12 cellular contexts compared by ENCODE assay signal in genomic region chr9:121120386-121120785, GRCh38. TPM values are rescaled to one million over a fixed set of nuclear protein-coding genes. Genes with fewer than 3 reads are reported as not detected.
A peak's percentile ranks its signal among the peaks of the same experiment; 100 is the strongest.
DNase-seq lines count a peak whose midpoint lies in the region; ATAC-seq, FAIRE-seq and TF ChIP-seq lines count a peak whose summit lies in the region.
"Had no signal": no experiment of that assay in that cellular context is flagged by ENCODE, and none has a peak within 500 bp of the region (broad histone marks: within the 10 kb centered on the region; RNA-seq: fewer than 3 reads in every experiment).

No MANE protein-coding gene starts in this region.

- H3K4me1 Mint-ChIP-seq in activated CD4-positive, alpha-beta T cell treated with anti-CD3 and anti-CD28 coated beads for 36 hours, result peaks cover 47% of the 10 kb centered on the region
- peaks cover 48% of the 10 kb centered on the region for H3K4me1 Mint-ChIP-seq in activated naive CD8-positive, alpha-beta T cell (ENCODE audit: low read depth)
- peaks cover 24% of the 10 kb centered on the region for H3K4me1 Mint-ChIP-seq in neural crest cell

- no peaks in the 10 kb centered on the region for H3K36me3 ChIP-seq in pancreas
- H3K36me3 ChIP-seq: adrenal gland had no signal

- H3K27ac ChIP-seq in pancreas, result no peak overlapping the region

- WGBS in pancreas, 2 donors, result 88 to 100% methylated on average over 2 of the region's 2 CpGs

- H3K36me3 Mint-ChIP-seq in activated CD4-positive, alpha-beta T cell treated with anti-CD3 and anti-CD28 coated beads for 36 hours (ENCODE audit: low read depth), result peaks cover 41% of the 10 kb centered on the region
- H3K36me3 Mint-ChIP-seq in activated naive CD8-positive, alpha-beta T cell, result peaks cover 5% of the 10 kb centered on the region
- no peaks in the 10 kb centered on the region for H3K36me3 Mint-ChIP-seq in neural crest cell (ENCODE audit: low read depth)

- POLR2A ChIA-PET in activated CD4-positive, alpha-beta T cell treated with anti-CD3 and anti-CD28 coated beads for 36 hours (lab: Charles Lee), result interaction anchor here (1.7 kb wide), 1 partner anchor 65 kb away, joined by 4 read pairs; no protein-coding TSS in a partner anchor

- peaks cover 0 to 11% (median 0%) of the 10 kb centered on the region in 3 donors for H3K4me1 ChIP-seq in pancreas

- no peak for FAIRE-seq in pancreas (lab: Jason Lieb, UNC)
- FAIRE-seq: colon had no signal

- no peak for ATAC-seq in activated CD4-positive, alpha-beta T cell treated with anti-CD3 and anti-CD28 coated beads for 36 hours
- ATAC-seq in pancreas, result no peak

- H3K27me3 ChIP-seq in pancreas, result no peaks in the 10 kb centered on the region
- H3K27me3 ChIP-seq: adrenal gland had no signal

- CTCF ChIA-PET in activated CD4-positive, alpha-beta T cell treated with anti-CD3 and anti-CD28 coated beads for 36 hours (lab: Charles Lee), result interaction anchor here (0.8 to 2.1 kb wide), 9 partner anchors 9 to 275 kb away, joined by 3 to 10 read pairs (median 4); no protein-coding TSS in a partner anchor

- intact Hi-C loops in activated CD4-positive, alpha-beta T cell treated with anti-CD3 and anti-CD28 coated beads for 36 hours (cut with DNase I, micrococcal nuclease), result loop anchor here (2.0 to 5.0 kb wide), 4 partner anchors 82 to 328 kb away; partner anchors contain the start of genes FBXW2 (in 1 of the 2), PSMD5 (in 1 of the 2) and RAB14 (in 1 of the 2)
- intact Hi-C loops in pancreas (cut with DNase I), result no loop called here

- TF ChIP-seq CTCF in neural crest cell (conservative IDR thresholded peaks at IDR 0.05), result no peak
- TF ChIP-seq CTCF in pancreas (IDR thresholded peaks at IDR 0.05), result no peak

- no peaks in the 10 kb centered on the region for H3K27me3 Mint-ChIP-seq in activated CD4-positive, alpha-beta T cell treated with anti-CD3 and anti-CD28 coated beads for 36 hours
- H3K27me3 Mint-ChIP-seq in activated naive CD8-positive, alpha-beta T cell, result no peaks in the 10 kb centered on the region
- no peaks in the 10 kb centered on the region for H3K27me3 Mint-ChIP-seq in neural crest cell (ENCODE audit: low read depth)

- no peak overlapping the region for H3K4me3 Mint-ChIP-seq in activated CD4-positive, alpha-beta T cell treated with anti-CD3 and anti-CD28 coated beads for 36 hours
- H3K4me3 Mint-ChIP-seq in activated naive CD8-positive, alpha-beta T cell, result peak overlapping the region; percentile 8
- H3K4me3 Mint-ChIP-seq in neural crest cell, result peak overlapping the region; percentile 22

- H3K9me3 Mint-ChIP-seq in activated CD4-positive, alpha-beta T cell treated with anti-CD3 and anti-CD28 coated beads for 36 hours (ENCODE audit: low read depth), result no peaks in the 10 kb centered on the region
- no peaks in the 10 kb centered on the region for H3K9me3 Mint-ChIP-seq in activated naive CD8-positive, alpha-beta T cell (ENCODE audit: low read depth)
- no peaks in the 10 kb centered on the region for H3K9me3 Mint-ChIP-seq in neural crest cell

- DNase-seq in activated CD4-positive, alpha-beta T cell treated with anti-CD3 and anti-CD28 coated beads for 36 hours, result no peak
- no peak for DNase-seq in activated CD4-positive, alpha-beta T cell treated with anti-CD3 and anti-CD28 coated beads, Interleukin-2, amount 50 U/mL, for 1 hour
- DNase-seq in MV-4-11 (lab: John Stamatoyannopoulos, UW), result peak; percentile 13
- DNase-seq in neural crest cell (ENCODE audit: low read depth, low spot score), result no peak
- DNase-seq in NCI-H1436 (lab: John Stamatoyannopoulos, UW), result no peak
- DNase-seq in cerebellar cortex (ENCODE audit: low spot score), result no peak
- DNase-seq in pancreas, result no peak
- DNase-seq: activated CD4-positive, alpha-beta T cell treated with anti-CD3 and anti-CD28 coated beads, Interleukin-2, amount 50 U/mL, for 4 hours; adrenal gland; stimulated activated CD4-positive, alpha-beta T cell treated with anti-CD3 and anti-CD28 coated beads, Interleukin-12 subunit alpha, Interleukin-12 subunit beta, amount 100 ng/mL, for 4 hours had no signal

- no peaks in the 10 kb centered on the region for H3K9me3 ChIP-seq in pancreas
- H3K9me3 ChIP-seq: adrenal gland had no signal

- peak overlapping the region; percentile 64 for H3K27ac Mint-ChIP-seq in activated CD4-positive, alpha-beta T cell treated with anti-CD3 and anti-CD28 coated beads for 36 hours
- peak overlapping the region; percentile 62 for H3K27ac Mint-ChIP-seq in activated naive CD8-positive, alpha-beta T cell
- peak overlapping the region; percentile 19 for H3K27ac Mint-ChIP-seq in neural crest cell (ENCODE audit: unreplicated experiment)

- no peak overlapping the region for H3K4me3 ChIP-seq in pancreas

RNA-seq across cellular contexts. Expression of gene CNTRL, which starts 45.6 kb away (rescaled TPM):
- total RNA-seq in activated CD4-positive, alpha-beta T cell treated with anti-CD3 and anti-CD28 coated beads for 36 hours, result 10 to 100 TPM; 64.1 to 72.2 TPM
- 27.6 and 31.4 TPM in 2 replicates for total RNA-seq in neural crest cell
- total RNA-seq in pancreas, result 10 to 100 TPM in 1 of 6 donors, 1 to 10 TPM in 5; 5.5 to 12.1 (median 6.5) TPM
- 1 to 10 TPM; 5.0 to 7.7 TPM for polyA plus RNA-seq in pancreas

Comparison
In these comparisons a context has a peak if more than half of its experiments do, and no peak if none do; other contexts are left out.
1. intact Hi-C loops: an anchor here in activated CD4-positive, alpha-beta T cell treated with anti-CD3 and anti-CD28 coated beads for 36 hours (2.0 to 5.0 kb wide); none called in pancreas.